25 cellular contexts compared by ENCODE assay signal in the genomic region with DNA sequence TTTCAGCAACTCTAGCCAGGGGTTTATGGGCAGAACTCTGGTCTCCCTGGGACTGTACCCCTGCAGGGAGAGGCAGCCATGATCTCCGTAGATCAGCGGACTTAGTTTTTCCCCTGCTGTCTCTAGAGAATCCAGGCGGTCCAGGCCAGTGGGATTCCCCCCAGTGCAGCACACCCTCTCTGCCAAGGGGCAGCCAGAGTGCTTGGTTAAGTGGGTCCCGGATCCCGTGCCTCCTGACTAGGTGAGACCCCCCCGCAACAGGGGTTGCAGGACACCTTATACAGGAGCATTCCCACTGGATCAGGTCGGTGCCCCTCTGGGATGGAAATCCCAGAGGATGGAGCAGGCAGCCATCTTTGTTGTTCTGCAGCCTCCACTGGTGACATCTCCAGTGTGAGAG.
"Had no signal": no experiment of that assay in that cellular context is flagged by ENCODE, and none has a peak within 500 bp of the region (broad histone marks: within the 10 kb centered on the region; RNA-seq: fewer than 3 reads in every experiment).

No MANE protein-coding gene starts in this region.

- H3K4me3 Mint-ChIP-seq: memory B cell; naive B cell; natural killer cell treated with Interleukin-12 subunit alpha and Interleukin-12 subunit beta and Interleukin-15 and Interleukin-18, amount 100 ng/mL, for 72 hours; neural progenitor cell; stimulated activated memory B cell treated with anti-CD40 and anti-IgM and Interleukin-4, amounts not matched to agents 10 μg/mL and 1 μg/mL and 100 μg/mL, for 72 hours had no signal

- DNase-seq: dermis blood vessel endothelial cell; effector memory CD4-positive, alpha-beta T cell; foreskin keratinocyte; heart left ventricle; kidney; mucosa of descending colon; naive B cell; nucleus accumbens; ovary; psoas muscle; right cardiac atrium; sigmoid colon; stimulated activated CD4-positive, alpha-beta T cell treated with anti-CD3 and anti-CD28 coated beads, Interleukin-4, amount 100 ng/mL, for 4 hours; stimulated activated naive CD8-positive, alpha-beta T cell treated with anti-CD3 and anti-CD28 coated beads, Interleukin-15, Interleukin-2, amounts not matched to agents 100 U/mL and 50 U/mL, for 24 hours; substantia nigra; testis; tibial artery; upper lobe of left lung; uterus had no signal

- H3K27me3 Mint-ChIP-seq: memory B cell; naive B cell; natural killer cell treated with Interleukin-12 subunit alpha and Interleukin-12 subunit beta and Interleukin-15 and Interleukin-18, amount 100 ng/mL, for 72 hours; stimulated activated memory B cell treated with anti-CD40 and anti-IgM and Interleukin-4, amounts not matched to agents 10 μg/mL and 1 μg/mL and 100 μg/mL, for 72 hours had no signal

- ATAC-seq: foreskin keratinocyte; gastroesophageal sphincter; left lobe of liver; mucosa of descending colon; natural killer cell treated with Interleukin-12 subunit alpha and Interleukin-12 subunit beta and Interleukin-15 and Interleukin-18, amount 100 ng/mL, for 72 hours; psoas muscle; right cardiac atrium; stimulated activated memory B cell treated with anti-CD40 and anti-IgM and Interleukin-4, amounts not matched to agents 10 μg/mL and 1 μg/mL and 100 μg/mL, for 72 hours; stimulated activated naive CD8-positive, alpha-beta T cell treated with anti-CD3 and anti-CD28 coated beads, Interleukin-15, Interleukin-2, amounts not matched to agents 100 U/mL and 50 U/mL, for 24 hours had no signal

- H3K27ac Mint-ChIP-seq: memory B cell; natural killer cell treated with Interleukin-12 subunit alpha and Interleukin-12 subunit beta and Interleukin-15 and Interleukin-18, amount 100 ng/mL, for 72 hours; neural progenitor cell; stimulated activated memory B cell treated with anti-CD40 and anti-IgM and Interleukin-4, amounts not matched to agents 10 μg/mL and 1 μg/mL and 100 μg/mL, for 72 hours had no signal

- H3K4me1 Mint-ChIP-seq: neural progenitor cell; stimulated activated memory B cell treated with anti-CD40 and anti-IgM and Interleukin-4, amounts not matched to agents 10 μg/mL and 1 μg/mL and 100 μg/mL, for 72 hours had no signal
